2 cellular contexts compared by ENCODE assay signal in genomic region chr5:132589467-132589866, GRCh38.
TF ChIP-seq lines count a peak whose summit lies in the region.

No MANE protein-coding gene starts in this region.

TF ChIP-seq in SK-N-SH treated with all-trans-retinoic acid at 6 μM for 48 hours, 23 proteins besides CTCF, POLR2A, EP300 and RAD21 (continued from another document):
- TF ChIP-seq TCF4 (CRISPR knock-in tag; IDR thresholded peaks at IDR 0.05; ENCODE audit: borderline replicate concordance), result no peak
- no peak for TF ChIP-seq ZNF70 (CRISPR knock-in tag; IDR thresholded peaks at IDR 0.05)
- no peak for TF ChIP-seq CSRNP3 (CRISPR knock-in tag; IDR thresholded peaks at IDR 0.05)
- TF ChIP-seq TSHZ2 (CRISPR knock-in tag; IDR thresholded peaks at IDR 0.05), result no peak
- 0 out of 2 replicates have a peak, but pooled peaks have one; percentile 13 for TF ChIP-seq ISL1 (CRISPR knock-in tag; IDR thresholded peaks at IDR 0.05)
- TF ChIP-seq ZNF8 (CRISPR knock-in tag; IDR thresholded peaks at IDR 0.05), result no peak

TF ChIP-seq in SK-N-SH, 30 proteins besides CTCF, POLR2A, EP300 and RAD21 (continued from another document):
- TF ChIP-seq PBX3 (IDR thresholded peaks at IDR 0.05), result no peak
- TF ChIP-seq YY1 (IDR thresholded peaks at IDR 0.05; ENCODE audit: low read depth), result no peak
- TF ChIP-seq TCF12 (IDR thresholded peaks at IDR 0.05), result no peak
- TF ChIP-seq CHD2 (IDR thresholded peaks at IDR 0.05; ENCODE audit: low read length, partially characterized antibody), result no peak
- no peak for TF ChIP-seq RXRA (IDR thresholded peaks at IDR 0.05; ENCODE audit: borderline replicate concordance, low read depth)
- no peak for TF ChIP-seq ZBTB33 (IDR thresholded peaks at IDR 0.05; ENCODE audit: borderline replicate concordance, low read depth)
- no peak for TF ChIP-seq SMC3 (IDR thresholded peaks at IDR 0.05; ENCODE audit: low read depth, low read length)
- TF ChIP-seq MAX (IDR thresholded peaks at IDR 0.05; ENCODE audit: low read depth), result no peak
- TF ChIP-seq POLR2AphosphoS5 (IDR thresholded peaks at IDR 0.05; ENCODE audit: low read depth, low read length), result no peak
- no peak for TF ChIP-seq SIN3A (IDR thresholded peaks at IDR 0.05; ENCODE audit: borderline replicate concordance, low read depth, low read length)
- TF ChIP-seq GATA2 (CRISPR knock-in tag; IDR thresholded peaks at IDR 0.05), result no peak
- TF ChIP-seq FOXJ3 (CRISPR knock-in tag; IDR thresholded peaks at IDR 0.05), result no peak
- TF ChIP-seq MXI1 (IDR thresholded peaks at IDR 0.05; ENCODE audit: low read depth, low read length), result no peak
- TF ChIP-seq EZH2phosphoT487 (IDR thresholded peaks at IDR 0.05; ENCODE audit: borderline replicate concordance, low read depth), result no peak
- no peak for TF ChIP-seq NRF1 (IDR thresholded peaks at IDR 0.05; ENCODE audit: low read depth, low read length)
